In the genomic region with DNA sequence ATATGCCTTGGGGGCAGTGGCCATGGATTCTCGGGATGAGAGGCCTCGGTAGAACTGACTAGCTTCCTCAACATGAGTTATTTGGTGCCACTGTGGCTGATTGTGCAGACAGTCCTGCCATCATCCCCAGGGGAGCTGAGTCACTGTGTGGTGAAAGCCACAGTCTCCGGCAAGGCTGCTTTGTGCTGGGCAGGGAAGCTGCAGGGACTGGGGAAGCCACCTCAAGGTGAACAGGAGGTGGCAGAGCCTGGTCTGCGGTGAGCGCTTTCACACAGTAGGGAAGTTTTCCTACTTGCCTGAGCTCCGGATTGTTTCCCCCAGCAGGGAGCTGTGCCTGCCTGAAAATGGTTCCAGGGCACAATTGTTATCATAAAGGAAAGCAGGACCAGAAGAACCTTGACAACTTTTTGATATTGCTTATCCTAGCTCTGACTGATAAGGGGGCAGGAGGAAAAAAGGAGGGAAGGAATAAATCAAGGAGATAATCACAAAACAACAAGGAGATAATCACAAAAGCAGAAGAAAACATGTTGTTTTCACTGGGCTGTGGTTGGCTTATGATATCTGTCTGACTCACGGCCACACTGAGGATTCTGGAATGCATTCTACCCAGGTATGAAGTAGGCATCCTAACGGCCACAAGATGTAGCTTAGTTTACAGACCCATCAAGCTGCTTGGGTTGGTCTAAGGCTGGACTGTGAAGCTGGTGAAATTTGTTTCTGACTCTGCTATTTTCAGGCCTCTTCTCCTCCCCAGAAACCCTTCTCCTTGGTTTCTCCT, we compare ENCODE assay signal across 9 cellular contexts.
DNase-seq lines count a peak whose midpoint lies in the region; ATAC-seq and FAIRE-seq lines count a peak whose summit lies in the region.
"Had no signal": no experiment of that assay in that cellular context is flagged by ENCODE, and none has a peak within 500 bp of the region (broad histone marks: within the 10 kb centered on the region; RNA-seq: fewer than 3 reads in every experiment).

No MANE protein-coding gene starts in this region.

- no peak overlapping the region for H3K27ac Mint-ChIP-seq in stimulated activated naive B cell treated with anti-CD40 and anti-IgM and Interleukin-4, amounts not matched to agents 10 μg/mL and 1 μg/mL and 100 μg/mL, for 72 hours

- H3K9me3 Mint-ChIP-seq in stimulated activated naive B cell treated with anti-CD40 and anti-IgM and Interleukin-4, amounts not matched to agents 10 μg/mL and 1 μg/mL and 100 μg/mL, for 72 hours: peaks cover 0 to 3% of the 10 kb centered on the region in 2 donors

- H3K27me3 Mint-ChIP-seq in stimulated activated naive B cell treated with anti-CD40 and anti-IgM and Interleukin-4, amounts not matched to agents 10 μg/mL and 1 μg/mL and 100 μg/mL, for 72 hours: no peaks in the 10 kb centered on the region

- H3K36me3 Mint-ChIP-seq in stimulated activated naive B cell treated with anti-CD40 and anti-IgM and Interleukin-4, amounts not matched to agents 10 μg/mL and 1 μg/mL and 100 μg/mL, for 72 hours: peaks cover 0 to 1% of the 10 kb centered on the region in 2 donors

- H3K4me1 Mint-ChIP-seq in stimulated activated naive B cell treated with anti-CD40 and anti-IgM and Interleukin-4, amounts not matched to agents 10 μg/mL and 1 μg/mL and 100 μg/mL, for 72 hours: peaks cover 0 to 2% of the 10 kb centered on the region in 2 donors

- DNase-seq in DMS153 (lab: John Stamatoyannopoulos, UW): peak; percentile 15
- no peak for DNase-seq in DMS153 treated with DMSO at 0.1 percent for 48 hours (lab: John Stamatoyannopoulos, UW; ENCODE audit: unreplicated experiment)
- DNase-seq in RCC 7860 (ENCODE audit: low spot score): peak; percentile 87
- DNase-seq in activated T-helper 1 cell treated with Interleukin-2 at 50 U/mL for 16 hours (ENCODE audit: low read depth): peak; percentile 53
- DNase-seq in islet precursor cell: peak; percentile 91
- DNase-seq in stimulated activated naive B cell treated with anti-CD40 and anti-IgM and Interleukin-4, amounts not matched to agents 10 μg/mL and 1 μg/mL and 100 μg/mL, for 72 hours: peak; percentile 80
- no peak for DNase-seq in cortex of kidney (lab: John Stamatoyannopoulos, UW)

- FAIRE-seq in RCC 7860 (lab: Jason Lieb, UNC): peak; percentile 89

- H3K4me3 Mint-ChIP-seq in stimulated activated naive B cell treated with anti-CD40 and anti-IgM and Interleukin-4, amounts not matched to agents 10 μg/mL and 1 μg/mL and 100 μg/mL, for 72 hours: peak overlapping the region; percentile 12 to 14

- peak; percentile 78 for ATAC-seq in HG02973 (IDR thresholded peaks at IDR 0.05; ENCODE audit: unreplicated experiment)
- ATAC-seq in stimulated activated naive B cell treated with anti-CD40 and anti-IgM and Interleukin-4, amounts not matched to agents 10 μg/mL and 1 μg/mL and 100 μg/mL, for 72 hours (replicated peaks): peak; percentile 99 to 100
- ATAC-seq: body of pancreas had no signal

Comparison
In these comparisons a context has a peak if more than half of its experiments do, and no peak if none do; other contexts are left out.
1. DNase-seq: peak in DMS153 (single experiment), RCC 7860 (single experiment), activated T-helper 1 cell treated with Interleukin-2 at 50 U/mL for 16 hours (single experiment), islet precursor cell (single experiment) and stimulated activated naive B cell treated with anti-CD40 and anti-IgM and Interleukin-4, amounts not matched to agents 10 μg/mL and 1 μg/mL and 100 μg/mL, for 72 hours (single experiment); none in DMS153 treated with DMSO at 0.1 percent for 48 hours (single experiment) and cortex of kidney (single experiment).